ENCODE assay signal across 34 cellular contexts in the genomic region with DNA sequence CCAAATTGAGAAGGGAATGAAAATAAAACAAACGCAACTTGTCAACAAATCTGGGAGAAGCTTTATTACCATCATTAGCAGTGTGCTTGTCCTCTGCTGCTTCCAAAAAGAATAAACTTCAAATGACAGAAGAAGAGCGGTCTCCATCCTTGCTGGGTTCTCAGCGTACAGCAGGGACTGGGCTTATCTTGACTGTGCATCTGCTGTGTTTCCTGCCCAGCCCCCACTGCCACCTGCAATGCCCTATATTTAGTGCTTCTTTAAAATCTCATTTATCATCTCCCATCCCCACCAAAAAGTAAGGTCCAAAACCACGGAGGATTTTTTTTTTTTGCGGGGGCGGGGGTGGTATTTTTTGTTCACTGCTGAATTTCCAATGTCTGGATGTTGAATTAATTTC. TPM values are rescaled to one million over a fixed set of nuclear protein-coding genes. Genes with fewer than 3 reads are reported as not detected.
"Had no signal": no experiment of that assay in that cellular context is flagged by ENCODE, and none has a peak within 500 bp of the region (broad histone marks: within the 10 kb centered on the region; RNA-seq: fewer than 3 reads in every experiment).

No MANE protein-coding gene starts in this region.

- H3K36me3 ChIP-seq: adrenal gland, esophagus squamous epithelium, left ventricle myocardium inferior, ovary, prostate gland, sigmoid colon, thyroid gland had no signal

- H3K9me3 ChIP-seq: adrenal gland, body of pancreas, esophagus squamous epithelium, left ventricle myocardium inferior, mucosa of descending colon, ovary, prostate gland, sigmoid colon, thyroid gland had no signal

- H3K27me3 ChIP-seq: ovary, thyroid gland had no signal

- H3K27ac ChIP-seq: adrenal gland, body of pancreas, esophagus squamous epithelium, left ventricle myocardium inferior, ovary, prostate gland, sigmoid colon, thyroid gland, VCaP had no signal

- DNase-seq: activated CD4-positive, alpha-beta T cell treated with anti-CD3 and anti-CD28 coated beads for 4 hours; activated CD4-positive, alpha-beta T cell treated with anti-CD3 and anti-CD28 coated beads, Interleukin-2, amount 50 U/mL, for 4 hours; activated effector memory CD4-positive, alpha-beta T cell treated with Interleukin-2 at 50 U/mL for 16 hours; activated naive CD4-positive, alpha-beta T cell treated with anti-CD3 and anti-CD28 coated beads for 36 hours; activated naive CD8-positive, alpha-beta T cell treated with anti-CD3 and anti-CD28 coated beads for 36 hours; activated T-cell treated with anti-CD3 and anti-CD28 coated beads for 4 hours; activated T-cell treated with anti-CD3 and anti-CD28 coated beads, Interleukin-2, amount 50 U/mL, for 72 hours; aorta; body of pancreas; endodermal cell; esophagus squamous epithelium; foreskin melanocyte; left ventricle myocardium inferior; mucosa of descending colon; nephron progenitor cell; ovary; retina; sigmoid colon; small intestine; stimulated activated CD4-positive, alpha-beta T cell treated with anti-CD3 and anti-CD28 coated beads, Interleukin-4, amount 100 ng/mL, for 4 hours; stimulated activated CD8-positive, alpha-beta memory T cell treated with anti-CD3 and anti-CD28 coated beads, Interleukin-4, amount 100 ng/mL, for 48 hours; stimulated activated naive CD8-positive, alpha-beta T cell treated with anti-CD3 and anti-CD28 coated beads, Interleukin-15, amount 100 ng/mL, for 72 hours; T-helper 9 cell; thyroid gland had no signal

- H3K4me3 ChIP-seq: adrenal gland, body of pancreas, esophagus squamous epithelium, left ventricle myocardium inferior, mucosa of descending colon, ovary, prostate gland, sigmoid colon, thyroid gland had no signal

- H3K4me1 ChIP-seq: adrenal gland, body of pancreas, esophagus squamous epithelium, left ventricle myocardium inferior, prostate gland, sigmoid colon, thyroid gland had no signal

- ATAC-seq: activated T-cell treated with anti-CD3 and anti-CD28 coated beads, Interleukin-2, amount 50 U/mL, for 72 hours; body of pancreas; mucosa of descending colon; stimulated activated memory B cell treated with anti-CD40 and anti-IgM and Interleukin-4, amounts not matched to agents 10 μg/mL and 1 μg/mL and 100 μg/mL, for 72 hours; stimulated activated naive CD8-positive, alpha-beta T cell treated with anti-CD3 and anti-CD28 coated beads, Interleukin-15, amount 100 ng/mL, for 72 hours had no signal

RNA-seq across cellular contexts. Expression of gene C16orf78, which starts 34.7 kb away (rescaled TPM):
- total RNA-seq: activated naive CD4-positive, alpha-beta T cell treated with anti-CD3 and anti-CD28 coated beads for 36 hours; activated naive CD8-positive, alpha-beta T cell treated with anti-CD3 and anti-CD28 coated beads for 36 hours; activated T-cell treated with anti-CD3 and anti-CD28 coated beads, Interleukin-2, amount 50 U/mL, for 72 hours; adrenal gland; aorta; body of pancreas; chondrocyte; endodermal cell; esophagus squamous epithelium; glomerular endothelial cell; left ventricle myocardium inferior; lung microvascular endothelial cell; mesenteric fat pad; mucosa of descending colon; myocyte; ovary; prostate gland; sigmoid colon; thyroid gland; urinary bladder had no signal
- polyA plus RNA-seq: adrenal gland, aorta, ovary, sigmoid colon, small intestine, urinary bladder had no signal

RNA-seq across cellular contexts. Expression of gene CBLN1, which starts 57.2 kb away (rescaled TPM):
- total RNA-seq: activated naive CD4-positive, alpha-beta T cell treated with anti-CD3 and anti-CD28 coated beads for 36 hours; activated naive CD8-positive, alpha-beta T cell treated with anti-CD3 and anti-CD28 coated beads for 36 hours; activated T-cell treated with anti-CD3 and anti-CD28 coated beads, Interleukin-2, amount 50 U/mL, for 72 hours; chondrocyte; lung microvascular endothelial cell; myocyte had no signal
- polyA plus RNA-seq: aorta had no signal
